In the genomic region with DNA sequence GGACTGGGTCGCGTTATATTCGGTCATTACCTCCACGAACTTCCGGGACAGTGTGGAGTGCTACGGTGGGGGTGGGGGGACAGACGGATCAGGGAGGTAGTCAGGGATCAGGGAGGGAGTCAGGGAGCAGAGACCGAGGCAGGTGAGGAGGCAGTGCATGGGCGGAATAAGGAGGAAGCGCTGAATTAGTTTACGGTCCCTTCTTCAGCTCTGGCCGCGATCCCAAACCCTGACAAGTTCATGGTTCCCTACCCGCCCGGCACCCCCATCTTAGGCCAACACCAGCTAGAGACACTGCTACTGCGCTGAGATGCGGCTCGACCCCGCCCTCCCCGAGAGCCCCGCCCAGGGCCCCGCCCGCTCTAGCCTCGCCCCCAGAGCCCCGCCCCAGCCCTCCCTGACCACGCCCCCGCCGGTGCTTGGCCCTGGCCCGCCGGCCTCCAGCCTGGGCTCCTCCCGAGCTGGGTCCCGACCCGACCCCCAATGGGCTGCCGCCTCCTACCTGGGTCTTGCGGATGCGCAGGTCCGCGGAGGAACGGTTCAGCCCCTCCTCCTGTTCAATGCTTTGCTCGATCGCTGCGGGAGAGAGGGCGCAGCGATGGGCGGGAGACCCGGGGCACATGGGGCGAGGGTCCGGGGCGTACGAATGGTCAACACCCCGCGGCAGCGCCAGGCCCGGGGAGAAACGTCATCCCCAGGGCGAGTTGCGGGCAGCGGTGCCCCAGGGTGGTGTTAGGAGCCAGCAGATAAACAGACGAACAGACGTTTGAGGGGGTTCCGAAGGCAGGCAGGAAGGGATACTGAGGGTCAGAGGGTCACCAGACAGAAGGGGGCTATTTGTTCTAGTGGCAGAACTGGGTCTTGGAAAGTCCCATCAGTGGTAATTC, we compare ENCODE assay signal across 2 cellular contexts.
TF ChIP-seq lines count a peak whose summit lies in the region.

No MANE protein-coding gene starts in this region.

TF ChIP-seq in HCT116, 20 proteins besides CTCF, POLR2A, EP300 and RAD21:
- TF ChIP-seq POLR2AphosphoS5 (IDR thresholded peaks at IDR 0.05; ENCODE audit: low read depth, low read length) = peak; percentile 87
- TF ChIP-seq, protein P1, sequence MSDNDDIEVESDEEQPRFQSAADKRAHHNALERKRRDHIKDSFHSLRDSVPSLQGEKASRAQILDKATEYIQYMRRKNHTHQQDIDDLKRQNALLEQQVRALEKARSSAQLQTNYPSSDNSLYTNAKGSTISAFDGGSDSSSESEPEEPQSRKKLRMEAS (IDR thresholded peaks at IDR 0.05) = no peak; the same call in 1 of the 2 replicates
- no peak for TF ChIP-seq CEBPB (IDR thresholded peaks at IDR 0.05; ENCODE audit: low read depth)
- peak; percentile 37; the same call in 1 of the 2 replicates for TF ChIP-seq SP1 (IDR thresholded peaks at IDR 0.05; ENCODE audit: low read depth)
- TF ChIP-seq EGR1 (IDR thresholded peaks at IDR 0.05; ENCODE audit: low read depth) = peak; percentile 33
- no peak for TF ChIP-seq EZH2phosphoT487 (IDR thresholded peaks at IDR 0.05; ENCODE audit: borderline replicate concordance)

TF ChIP-seq in HepG2, 621 proteins besides CTCF, POLR2A, EP300 and RAD21 (continues in another document):
- TF ChIP-seq TOPORS (CRISPR knock-in tag; IDR thresholded peaks at IDR 0.05) (peak; percentile 73), ZNF160 (CRISPR knock-in tag; IDR thresholded peaks at IDR 0.05) (peak; percentile 40; the same call in 1 of the 2 replicates), ZNF839 (CRISPR knock-in tag; IDR thresholded peaks at IDR 0.05; ENCODE audit: borderline replicate concordance) (peak; percentile 97), HOXA3 (CRISPR knock-in tag; IDR thresholded peaks at IDR 0.05) (peak; percentile 42; the same call in 1 of the 2 replicates), NBN (conservative IDR thresholded peaks at IDR 0.05) (no peak), CENPX (CRISPR knock-in tag; IDR thresholded peaks at IDR 0.05) (no peak), TSC22D2 (CRISPR knock-in tag; IDR thresholded peaks at IDR 0.05; ENCODE audit: borderline replicate concordance) (no peak; the same call in 1 of the 2 replicates), ZNF737 (CRISPR knock-in tag; IDR thresholded peaks at IDR 0.05; ENCODE audit: borderline replicate concordance) (no peak), CBX5 (CRISPR knock-in tag; IDR thresholded peaks at IDR 0.05; ENCODE audit: borderline replicate concordance) (0 out of 2 replicates have a peak, but pooled peaks have one; percentile 34), EZH2 (conservative IDR thresholded peaks at IDR 0.05; ENCODE audit: low read depth, low read length) (no peak), ZNF570 (CRISPR knock-in tag; IDR thresholded peaks at IDR 0.05; ENCODE audit: borderline replicate concordance) (peak; percentile 15; the same call in 1 of the 2 replicates), ZNF383 (CRISPR knock-in tag; IDR thresholded peaks at IDR 0.05; ENCODE audit: borderline replicate concordance) (0 out of 2 replicates have a peak, but pooled peaks have one; percentile 85), ZNF713 (CRISPR knock-in tag; IDR thresholded peaks at IDR 0.05) (no peak), FOSL2 (CRISPR knock-in tag; IDR thresholded peaks at IDR 0.05) (peak; percentile 50; the same call in 1 of the 2 replicates), EEA1 (CRISPR knock-in tag; IDR thresholded peaks at IDR 0.05; ENCODE audit: borderline replicate concordance) (no peak; the same call in 1 of the 2 replicates), ZNF446 (CRISPR knock-in tag; IDR thresholded peaks at IDR 0.05) (no peak; the same call in 1 of the 2 replicates), HES4 (CRISPR knock-in tag; IDR thresholded peaks at IDR 0.05; ENCODE audit: borderline replicate concordance) (peak; percentile 18; the same call in 1 of the 2 replicates), ZFP90 (CRISPR knock-in tag; IDR thresholded peaks at IDR 0.05; ENCODE audit: borderline replicate concordance) (peak; percentile 89), PHF5A (CRISPR knock-in tag; IDR thresholded peaks at IDR 0.05; ENCODE audit: low read depth, unreplicated experiment) (no peak), ZNF615 (CRISPR knock-in tag; IDR thresholded peaks at IDR 0.05; ENCODE audit: borderline replicate concordance) (no peak), ZNF44 (CRISPR knock-in tag; IDR thresholded peaks at IDR 0.05) (0 out of 2 replicates have a peak, but pooled peaks have one; percentile 29), ZNF563 (CRISPR knock-in tag; IDR thresholded peaks at IDR 0.05) (peak; percentile 64), ZNF501 (CRISPR knock-in tag; IDR thresholded peaks at IDR 0.05) (no peak; the same call in none of the 2 replicates), HMGA1 (CRISPR knock-in tag; conservative IDR thresholded peaks at IDR 0.05) (no peak), ZIK1 (CRISPR knock-in tag; IDR thresholded peaks at IDR 0.05; ENCODE audit: borderline replicate concordance, low read depth) (peak; percentile 62; the same call in 1 of the 2 replicates), NCOA2 (CRISPR knock-in tag; IDR thresholded peaks at IDR 0.05) (0 out of 2 replicates have a peak, but pooled peaks have one; percentile 33), ZNF205 (CRISPR knock-in tag; IDR thresholded peaks at IDR 0.05) (peak; percentile 51; the same call in 1 of the 2 replicates), SATB2 (CRISPR knock-in tag; IDR thresholded peaks at IDR 0.05) (no peak), ZNF260 (CRISPR knock-in tag; IDR thresholded peaks at IDR 0.05; ENCODE audit: borderline replicate concordance, low read depth) (no peak), RELA (CRISPR knock-in tag; IDR thresholded peaks at IDR 0.05) (no peak; the same call in 1 of the 2 replicates), SP5 (CRISPR knock-in tag; IDR thresholded peaks at IDR 0.05; ENCODE audit: borderline replicate concordance, low read depth) (peak; percentile 53; the same call in 1 of the 2 replicates), U2AF2 (IDR thresholded peaks at IDR 0.05; ENCODE audit: low read depth, low read length) (0 out of 2 replicates have a peak, but pooled peaks have one; percentile 72), ZEB1 (IDR thresholded peaks at IDR 0.05; ENCODE audit: insufficient replicate concordance, low read depth) (no peak), RBM39 (IDR thresholded peaks at IDR 0.05; ENCODE audit: low read depth, low read length, poor library complexity, severe bottlenecking) (no peak), NCOA5 (CRISPR knock-in tag; IDR thresholded peaks at IDR 0.05) (no peak), SP140L (CRISPR knock-in tag; IDR thresholded peaks at IDR 0.05; ENCODE audit: borderline replicate concordance) (no peak)
- TF ChIP-seq, protein P2, sequence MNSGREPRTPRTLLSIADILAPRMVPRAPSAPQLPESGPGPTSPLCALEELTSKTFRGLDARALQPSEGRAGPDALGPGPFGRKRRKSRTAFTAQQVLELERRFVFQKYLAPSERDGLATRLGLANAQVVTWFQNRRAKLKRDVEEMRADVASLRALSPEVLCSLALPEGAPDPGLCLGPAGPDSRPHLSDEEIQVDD (CRISPR knock-in tag; IDR thresholded peaks at IDR 0.05; ENCODE audit: borderline replicate concordance) = peak; percentile 31; the same call in 1 of the 2 replicates
- TF ChIP-seq, protein P3, sequence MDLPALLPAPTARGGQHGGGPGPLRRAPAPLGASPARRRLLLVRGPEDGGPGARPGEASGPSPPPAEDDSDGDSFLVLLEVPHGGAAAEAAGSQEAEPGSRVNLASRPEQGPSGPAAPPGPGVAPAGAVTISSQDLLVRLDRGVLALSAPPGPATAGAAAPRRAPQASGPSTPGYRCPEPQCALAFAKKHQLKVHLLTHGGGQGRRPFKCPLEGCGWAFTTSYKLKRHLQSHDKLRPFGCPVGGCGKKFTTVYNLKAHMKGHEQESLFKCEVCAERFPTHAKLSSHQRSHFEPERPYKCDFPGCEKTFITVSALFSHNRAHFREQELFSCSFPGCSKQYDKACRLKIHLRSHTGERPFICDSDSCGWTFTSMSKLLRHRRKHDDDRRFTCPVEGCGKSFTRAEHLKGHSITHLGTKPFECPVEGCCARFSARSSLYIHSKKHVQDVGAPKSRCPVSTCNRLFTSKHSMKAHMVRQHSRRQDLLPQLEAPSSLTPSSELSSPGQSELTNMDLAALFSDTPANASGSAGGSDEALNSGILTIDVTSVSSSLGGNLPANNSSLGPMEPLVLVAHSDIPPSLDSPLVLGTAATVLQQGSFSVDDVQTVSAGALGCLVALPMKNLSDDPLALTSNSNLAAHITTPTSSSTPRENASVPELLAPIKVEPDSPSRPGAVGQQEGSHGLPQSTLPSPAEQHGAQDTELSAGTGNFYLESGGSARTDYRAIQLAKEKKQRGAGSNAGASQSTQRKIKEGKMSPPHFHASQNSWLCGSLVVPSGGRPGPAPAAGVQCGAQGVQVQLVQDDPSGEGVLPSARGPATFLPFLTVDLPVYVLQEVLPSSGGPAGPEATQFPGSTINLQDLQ (CRISPR knock-in tag; IDR thresholded peaks at IDR 0.05) = 0 out of 2 replicates have a peak, but pooled peaks have one; percentile 28
- TF ChIP-seq, protein P4, sequence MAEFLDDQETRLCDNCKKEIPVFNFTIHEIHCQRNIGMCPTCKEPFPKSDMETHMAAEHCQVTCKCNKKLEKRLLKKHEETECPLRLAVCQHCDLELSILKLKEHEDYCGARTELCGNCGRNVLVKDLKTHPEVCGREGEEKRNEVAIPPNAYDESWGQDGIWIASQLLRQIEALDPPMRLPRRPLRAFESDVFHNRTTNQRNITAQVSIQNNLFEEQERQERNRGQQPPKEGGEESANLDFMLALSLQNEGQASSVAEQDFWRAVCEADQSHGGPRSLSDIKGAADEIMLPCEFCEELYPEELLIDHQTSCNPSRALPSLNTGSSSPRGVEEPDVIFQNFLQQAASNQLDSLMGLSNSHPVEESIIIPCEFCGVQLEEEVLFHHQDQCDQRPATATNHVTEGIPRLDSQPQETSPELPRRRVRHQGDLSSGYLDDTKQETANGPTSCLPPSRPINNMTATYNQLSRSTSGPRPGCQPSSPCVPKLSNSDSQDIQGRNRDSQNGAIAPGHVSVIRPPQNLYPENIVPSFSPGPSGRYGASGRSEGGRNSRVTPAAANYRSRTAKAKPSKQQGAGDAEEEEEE (CRISPR knock-in tag; IDR thresholded peaks at IDR 0.05; ENCODE audit: borderline replicate concordance) = no peak
- TF ChIP-seq, protein P5, sequence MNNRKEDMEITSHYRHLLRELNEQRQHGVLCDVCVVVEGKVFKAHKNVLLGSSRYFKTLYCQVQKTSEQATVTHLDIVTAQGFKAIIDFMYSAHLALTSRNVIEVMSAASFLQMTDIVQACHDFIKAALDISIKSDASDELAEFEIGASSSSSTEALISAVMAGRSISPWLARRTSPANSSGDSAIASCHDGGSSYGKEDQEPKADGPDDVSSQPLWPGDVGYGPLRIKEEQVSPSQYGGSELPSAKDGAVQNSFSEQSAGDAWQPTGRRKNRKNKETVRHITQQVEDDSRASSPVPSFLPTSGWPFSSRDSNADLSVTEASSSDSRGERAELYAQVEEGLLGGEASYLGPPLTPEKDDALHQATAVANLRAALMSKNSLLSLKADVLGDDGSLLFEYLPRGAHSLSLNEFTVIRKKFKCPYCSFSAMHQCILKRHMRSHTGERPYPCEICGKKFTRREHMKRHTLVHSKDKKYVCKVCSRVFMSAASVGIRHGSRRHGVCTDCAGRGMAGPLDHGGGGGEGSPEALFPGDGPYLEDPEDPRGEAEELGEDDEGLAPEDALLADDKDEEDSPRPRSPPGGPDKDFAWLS (CRISPR knock-in tag; IDR thresholded peaks at IDR 0.05; ENCODE audit: borderline replicate concordance) = no peak
- TF ChIP-seq, protein P6, sequence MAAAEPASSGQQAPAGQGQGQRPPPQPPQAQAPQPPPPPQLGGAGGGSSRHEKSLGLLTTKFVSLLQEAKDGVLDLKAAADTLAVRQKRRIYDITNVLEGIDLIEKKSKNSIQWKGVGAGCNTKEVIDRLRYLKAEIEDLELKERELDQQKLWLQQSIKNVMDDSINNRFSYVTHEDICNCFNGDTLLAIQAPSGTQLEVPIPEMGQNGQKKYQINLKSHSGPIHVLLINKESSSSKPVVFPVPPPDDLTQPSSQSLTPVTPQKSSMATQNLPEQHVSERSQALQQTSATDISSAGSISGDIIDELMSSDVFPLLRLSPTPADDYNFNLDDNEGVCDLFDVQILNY (CRISPR knock-in tag; conservative IDR thresholded peaks at IDR 0.05) = no peak
- TF ChIP-seq, protein P7, sequence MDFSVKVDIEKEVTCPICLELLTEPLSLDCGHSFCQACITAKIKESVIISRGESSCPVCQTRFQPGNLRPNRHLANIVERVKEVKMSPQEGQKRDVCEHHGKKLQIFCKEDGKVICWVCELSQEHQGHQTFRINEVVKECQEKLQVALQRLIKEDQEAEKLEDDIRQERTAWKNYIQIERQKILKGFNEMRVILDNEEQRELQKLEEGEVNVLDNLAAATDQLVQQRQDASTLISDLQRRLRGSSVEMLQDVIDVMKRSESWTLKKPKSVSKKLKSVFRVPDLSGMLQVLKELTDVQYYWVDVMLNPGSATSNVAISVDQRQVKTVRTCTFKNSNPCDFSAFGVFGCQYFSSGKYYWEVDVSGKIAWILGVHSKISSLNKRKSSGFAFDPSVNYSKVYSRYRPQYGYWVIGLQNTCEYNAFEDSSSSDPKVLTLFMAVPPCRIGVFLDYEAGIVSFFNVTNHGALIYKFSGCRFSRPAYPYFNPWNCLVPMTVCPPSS (IDR thresholded peaks at IDR 0.05) = no peak
- TF ChIP-seq, protein P8, sequence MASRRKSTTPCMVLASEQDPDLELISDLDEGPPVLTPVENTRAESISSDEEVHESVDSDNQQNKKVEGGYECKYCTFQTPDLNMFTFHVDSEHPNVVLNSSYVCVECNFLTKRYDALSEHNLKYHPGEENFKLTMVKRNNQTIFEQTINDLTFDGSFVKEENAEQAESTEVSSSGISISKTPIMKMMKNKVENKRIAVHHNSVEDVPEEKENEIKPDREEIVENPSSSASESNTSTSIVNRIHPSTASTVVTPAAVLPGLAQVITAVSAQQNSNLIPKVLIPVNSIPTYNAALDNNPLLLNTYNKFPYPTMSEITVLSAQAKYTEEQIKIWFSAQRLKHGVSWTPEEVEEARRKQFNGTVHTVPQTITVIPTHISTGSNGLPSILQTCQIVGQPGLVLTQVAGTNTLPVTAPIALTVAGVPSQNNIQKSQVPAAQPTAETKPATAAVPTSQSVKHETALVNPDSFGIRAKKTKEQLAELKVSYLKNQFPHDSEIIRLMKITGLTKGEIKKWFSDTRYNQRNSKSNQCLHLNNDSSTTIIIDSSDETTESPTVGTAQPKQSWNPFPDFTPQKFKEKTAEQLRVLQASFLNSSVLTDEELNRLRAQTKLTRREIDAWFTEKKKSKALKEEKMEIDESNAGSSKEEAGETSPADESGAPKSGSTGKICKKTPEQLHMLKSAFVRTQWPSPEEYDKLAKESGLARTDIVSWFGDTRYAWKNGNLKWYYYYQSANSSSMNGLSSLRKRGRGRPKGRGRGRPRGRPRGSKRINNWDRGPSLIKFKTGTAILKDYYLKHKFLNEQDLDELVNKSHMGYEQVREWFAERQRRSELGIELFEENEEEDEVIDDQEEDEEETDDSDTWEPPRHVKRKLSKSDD (CRISPR knock-in tag; IDR thresholded peaks at IDR 0.05; ENCODE audit: low read depth) = no peak
